23 cellular contexts compared by ENCODE assay signal in the genomic region with DNA sequence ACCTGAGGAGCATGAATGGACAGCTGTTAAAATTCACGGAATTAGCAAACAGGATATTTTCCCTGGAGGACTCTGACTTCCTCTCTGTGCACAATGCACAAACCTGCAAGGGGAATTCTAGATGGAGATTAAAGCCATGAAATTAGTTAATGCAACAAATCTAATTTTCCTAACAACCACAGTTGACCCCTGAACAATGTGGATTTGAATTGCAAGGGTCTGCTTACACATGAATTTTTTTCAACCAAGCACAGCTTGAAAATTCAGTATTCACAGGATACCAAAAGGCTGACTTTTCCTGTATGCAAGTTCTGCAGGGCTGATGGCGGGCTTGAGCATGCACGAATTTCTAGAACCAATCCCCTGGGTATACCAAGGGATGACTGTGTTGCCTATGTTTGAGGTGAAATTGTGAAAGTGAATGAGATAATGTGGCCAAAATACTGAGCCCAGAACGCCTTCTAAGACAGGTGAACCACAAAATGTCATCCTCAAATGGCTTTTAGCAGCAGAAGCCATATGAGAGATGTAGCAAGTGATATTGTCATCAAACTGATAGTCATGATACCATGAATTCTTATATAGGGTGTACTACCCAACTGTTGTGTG. TPM values are rescaled to one million over a fixed set of nuclear protein-coding genes. Genes with fewer than 3 reads are reported as not detected.
DNase-seq lines count a peak whose midpoint lies in the region; ATAC-seq, FAIRE-seq and TF ChIP-seq lines count a peak whose summit lies in the region.
"Had no signal": no experiment of that assay in that cellular context is flagged by ENCODE, and none has a peak within 500 bp of the region (broad histone marks: within the 10 kb centered on the region; RNA-seq: fewer than 3 reads in every experiment).

No MANE protein-coding gene starts in this region.

- H3K18ac ChIP-seq in mesenchymal stem cell (ENCODE audit: low read depth in 1 of 2, low read length in 2 of 2), result no peak overlapping the region

- TF ChIP-seq RAD21 in GM12878 (IDR thresholded peaks at IDR 0.05; ENCODE audit: insufficient read depth, low read depth, low read length), result no peak

- TF ChIP-seq POLR2A in GM12878 (IDR thresholded peaks at IDR 0.05; ENCODE audit: low read depth, low read length), result no peak

- H3K36me3 ChIP-seq in GM12878 (ENCODE audit: control insufficient read depth in 2 of 2, insufficient read depth in 2 of 2, low read length in 1 of 2), result no peaks in the 10 kb centered on the region
- peaks cover 0 to 14% of the 10 kb centered on the region in 2 experiments for H3K36me3 ChIP-seq in mesenchymal stem cell (ENCODE audit: control insufficient read depth in 1 of 2, insufficient read depth in 2 of 2, low read depth in 1 of 2, low read length in 2 of 2)
- H3K36me3 ChIP-seq: Peyer's patch had no signal

- H2BK5ac ChIP-seq in mesenchymal stem cell (ENCODE audit: low read depth, low read length, poor library complexity, severe bottlenecking), result no peak overlapping the region

- H2BK15ac ChIP-seq in mesenchymal stem cell (ENCODE audit: low read depth, poor library complexity, severe bottlenecking), result no peak overlapping the region

- H3K9me3 ChIP-seq in GM12878 (replicated peaks; ENCODE audit: control insufficient read depth, insufficient read depth, low read length), result no peaks in the 10 kb centered on the region
- H3K9me3 ChIP-seq in mesenchymal stem cell (ENCODE audit: control insufficient read depth, low read length), result no peaks in the 10 kb centered on the region
- H3K9me3 ChIP-seq: Peyer's patch had no signal

- H4K20me1 ChIP-seq in GM12878 (ENCODE audit: control insufficient read depth, insufficient read depth), result no peaks in the 10 kb centered on the region

- TF ChIP-seq CTCF in GM12865 (IDR thresholded peaks at IDR 0.05; ENCODE audit: insufficient read depth, low read depth, low read length, missing control alignments), result no peak
- TF ChIP-seq CTCF in GM12878 (IDR thresholded peaks at IDR 0.05 in 2 of 3, conservative IDR thresholded peaks at IDR 0.05 in 1 of 3; ENCODE audit: control insufficient read depth in 2 of 3, extremely low read depth in 1 of 3, insufficient read depth in 1 of 3, low read depth in 3 of 3, low read length in 3 of 3), result no peak

- no peak overlapping the region for H3K4ac ChIP-seq in mesenchymal stem cell (ENCODE audit: low read depth in 1 of 2, low read length in 2 of 2)

- H3K23ac ChIP-seq in mesenchymal stem cell (ENCODE audit: low read length in 2 of 2), result no peak overlapping the region

- no peaks in the 10 kb centered on the region for H3K9me3 Mint-ChIP-seq in activated CD4-positive, alpha-beta memory T cell treated with anti-CD3 and anti-CD28 coated beads for 36 hours

- H3K9ac ChIP-seq in GM12878 (ENCODE audit: control insufficient read depth, insufficient read depth, low read length) (no peak overlapping the region), mesenchymal stem cell (ENCODE audit: low read length) (no peak overlapping the region)

- no peak overlapping the region for H2BK12ac ChIP-seq in mesenchymal stem cell (ENCODE audit: low read length in 2 of 2)

- H2BK120ac ChIP-seq in mesenchymal stem cell (ENCODE audit: low read depth, low read length), result no peak overlapping the region

- no peak overlapping the region for H4K8ac ChIP-seq in mesenchymal stem cell (ENCODE audit: low read length)

- FAIRE-seq in GM12878 (lab: Jason Lieb, UNC), result no peak
- FAIRE-seq: HTR-8/SVneo, K562 had no signal

- CTCF ChIA-PET in GM12878 (lab: Yijun Ruan, JAX), result no interaction called here
- CTCF ChIA-PET in activated CD4-positive, alpha-beta memory T cell treated with anti-CD3 and anti-CD28 coated beads for 36 hours (lab: Charles Lee), result no interaction called here

- POLR2A ChIA-PET in GM12878 (lab: Charles Lee), result no interaction called here
- POLR2A ChIA-PET in activated CD4-positive, alpha-beta memory T cell treated with anti-CD3 and anti-CD28 coated beads for 36 hours (lab: Charles Lee), result no interaction called here

- no peaks in the 10 kb centered on the region for H3K4me1 Mint-ChIP-seq in activated CD4-positive, alpha-beta memory T cell treated with anti-CD3 and anti-CD28 coated beads for 36 hours (ENCODE audit: low read depth)

- ATAC-seq in GM19025 (IDR thresholded peaks at IDR 0.05; ENCODE audit: low read depth, unreplicated experiment), result peak; percentile 54
- peak; percentile 47 for ATAC-seq in GM12878
- no peak for ATAC-seq in GM19351 (IDR thresholded peaks at IDR 0.05; ENCODE audit: unreplicated experiment)
- ATAC-seq: K562 had no signal

- H3K27me3 ChIP-seq in GM12878 (replicated peaks in 1 of 2; ENCODE audit: control insufficient read depth in 2 of 2, insufficient read depth in 2 of 2, low read length in 1 of 2) (no peaks in the 10 kb centered on the region; a peak in 1 of 4 replicates), mesenchymal stem cell (ENCODE audit: control insufficient read depth in 1 of 2, insufficient read depth in 1 of 2, low read length in 2 of 2) (no peaks in the 10 kb centered on the region)
- H3K27me3 ChIP-seq: Peyer's patch had no signal

- BruUV-seq in GM12878 (replicated peaks; lab: Mats Ljungman, UMichigan), result no TSS peak

- H3K79me1 ChIP-seq in mesenchymal stem cell (replicated peaks; ENCODE audit: low read length, poor library complexity, severe bottlenecking), result no peaks in the 10 kb centered on the region

- H3K27ac ChIP-seq in GM12878 (ENCODE audit: control insufficient read depth, insufficient read depth) (no peak overlapping the region), mesenchymal stem cell (ENCODE audit: low read length, poor library complexity, severe bottlenecking) (peak overlapping the region; percentile 13)
- H3K27ac ChIP-seq: Peyer's patch, SK-N-MC had no signal

- in situ Hi-C loops in GM12878 (cut with MboI), result no loop called here

- no peaks in the 10 kb centered on the region for H3K36me3 Mint-ChIP-seq in activated CD4-positive, alpha-beta memory T cell treated with anti-CD3 and anti-CD28 coated beads for 36 hours

- 3% methylated on average over 4 of the region's 4 CpGs for WGBS in GM12878 (ENCODE audit: insufficient coverage, insufficient replicate concordance, low lambda C conversion rate, missing lambda C conversion rate)
- 87% methylated on average over 4 of the region's 4 CpGs for WGBS in mesenchymal stem cell

- no peak overlapping the region for H3K27ac Mint-ChIP-seq in activated CD4-positive, alpha-beta memory T cell treated with anti-CD3 and anti-CD28 coated beads for 36 hours

- H3K14ac ChIP-seq in mesenchymal stem cell (ENCODE audit: low read length in 2 of 2), result no peak overlapping the region

- no peaks in the 10 kb centered on the region for H3K79me2 ChIP-seq in GM12878 (ENCODE audit: control insufficient read depth, insufficient read depth, low read length)

- H3K4me1 ChIP-seq in GM12878 (ENCODE audit: control insufficient read depth, insufficient read depth, low read length) (no peaks in the 10 kb centered on the region), mesenchymal stem cell (ENCODE audit: control insufficient read depth, insufficient read depth, low read depth, low read length) (peaks cover 3% of the 10 kb centered on the region)
- H3K4me1 ChIP-seq: Peyer's patch had no signal

- SMC1A ChIA-PET in GM12878 (lab: Charles Lee; ENCODE audit: uncharacterized antibody, unreplicated experiment), result no interaction called here

- no peak overlapping the region for H3K4me2 ChIP-seq in GM12878 (ENCODE audit: control insufficient read depth, insufficient read depth)
- H3K4me2 ChIP-seq in mesenchymal stem cell (ENCODE audit: low read length, poor library complexity, severe bottlenecking), result no peak overlapping the region

- H3K27me3 Mint-ChIP-seq in activated CD4-positive, alpha-beta memory T cell treated with anti-CD3 and anti-CD28 coated beads for 36 hours, result peaks cover 16% of the 10 kb centered on the region

- no peak overlapping the region for H2AK5ac ChIP-seq in mesenchymal stem cell (ENCODE audit: low read length, severe bottlenecking)

- DNase-seq in GM12865 (ENCODE audit: low read depth) (peak; percentile 67), GM12878 (ENCODE audit: low read depth, low spot score) (no peak), mesenchymal stem cell (no peak), NOMO-1 treated with DMSO at 0.1 percent for 48 hours (lab: John Stamatoyannopoulos, UW; ENCODE audit: unreplicated experiment) (no peak)
- DNase-seq in activated CD4-positive, alpha-beta memory T cell treated with anti-CD3 and anti-CD28 coated beads for 36 hours, result no peak
- DNase-seq: Calu3, DMS79 treated with DMSO at 0.1 percent for 48 hours, GF-D8, Kasumi-1, NCI-H1092 treated with DMSO at 0.1 percent for 48 hours, NCI-H1436, NCI-H187, NCI-H2081 treated with DMSO at 0.1 percent for 48 hours, NCI-H446, NCI-H524 treated with DMSO at 0.1 percent for 48 hours, NCI-H82, Peyer's patch, SHP77 treated with DMSO at 0.1 percent for 48 hours had no signal

- no peak for TF ChIP-seq EP300 in GM12878 (IDR thresholded peaks at IDR 0.05; ENCODE audit: borderline replicate concordance in 1 of 2, control insufficient read depth in 1 of 2, low read depth in 2 of 2, low read length in 2 of 2)

- H3K4me3 Mint-ChIP-seq in activated CD4-positive, alpha-beta memory T cell treated with anti-CD3 and anti-CD28 coated beads for 36 hours, result no peak overlapping the region

- H3K4me3 ChIP-seq in GM12865 (ENCODE audit: low read depth, low read length) (no peak overlapping the region), GM12878 (no peak overlapping the region), mesenchymal stem cell (ENCODE audit: insufficient read depth in 1 of 2, low read depth in 1 of 2, low read length in 2 of 2) (no peak overlapping the region)
- H3K4me3 ChIP-seq: K562, Peyer's patch, SK-N-MC had no signal

- no peak overlapping the region for H4K91ac ChIP-seq in mesenchymal stem cell (ENCODE audit: low read length)

- no peak overlapping the region for H2AFZ ChIP-seq in GM12878 (ENCODE audit: control insufficient read depth, low read depth, low read length)
- no peak overlapping the region for H2AFZ ChIP-seq in mesenchymal stem cell (ENCODE audit: low read depth, low read length)

- intact Hi-C loops in GM12878 (cut with micrococcal nuclease; ENCODE audit: unreplicated experiment), result no loop called here
- intact Hi-C loops in activated CD4-positive, alpha-beta memory T cell treated with anti-CD3 and anti-CD28 coated beads for 36 hours (cut with micrococcal nuclease), result no loop called here

- RAD21 ChIA-PET in GM12878 (lab: Charles Lee; ENCODE audit: unreplicated experiment), result no interaction called here

RNA-seq across cellular contexts. Expression of gene COL8A1, which starts 52.5 kb away (rescaled TPM):
- 0.15 TPM in 1 of 2 replicates, not detected in the other for total RNA-seq in GM12878 (2013; cell fraction: nucleolus; rRNA removed)
- 0.11 and 0.73 TPM in 2 replicates for total RNA-seq in GM12878 (2014; rRNA removed)
- total RNA-seq in GM12878 (2014; rRNA removed; fragmentation: Illumina TruSeq; extraction: Trizol), result 0.14 TPM in 1 of 2 replicates, not detected in the other
- total RNA-seq in GM12878 (2021), result 0.10 and 0.13 TPM in 2 replicates
- not detected for polyA plus RNA-seq in GM12878 (2011; ENCODE audit: low read depth)
- not detected in 2 replicates for polyA plus RNA-seq in GM12878 (2011; rRNA removed)
- 0.01 and 0.03 TPM in 2 replicates for polyA plus RNA-seq in GM12878 (2011; cell fraction: cytosol; rRNA removed)
- 0.03 TPM in 1 of 2 replicates, not detected in the other for polyA plus RNA-seq in GM12878 (2011; cell fraction: nucleus; rRNA removed)
- polyA plus RNA-seq in GM12878 (2012), result not detected in 2 replicates
- polyA plus RNA-seq in GM12878 (2014; fragmentation: Illumina TruSeq; extraction: Trizol), result 0.05 and 0.09 TPM in 2 replicates
- polyA plus RNA-seq in GM12878 (2014; fragmentation: Nextera tagmentation; extraction: Ambion mirVana), result not detected
- 0.01 TPM in 1 of 2 replicates, not detected in the other for polyA plus RNA-seq in GM12878 (2014; rRNA removed)
- under 1 TPM; 0.04 to 0.19 TPM for polyA plus RNA-seq in GM12878 (2016; fragmentation: Nextera tagmentation; extraction: Ambion mirVana)
- polyA minus RNA-seq in GM12878 (2011; rRNA and poly(A)+ RNA removed), result 0.05 TPM in 1 of 2 replicates, not detected in the other
- polyA minus RNA-seq in GM12878 (2011; cell fraction: cytosol; rRNA and poly(A)+ RNA removed), result not detected in 2 replicates
- polyA minus RNA-seq in GM12878 (2011; cell fraction: nucleus; rRNA and poly(A)+ RNA removed), result 0.19 and 0.24 TPM in 2 replicates
- polyA plus RNA-seq in mesenchymal stem cell (2013, experiment 1 of 2), result 115 TPM
- polyA plus RNA-seq in mesenchymal stem cell (2013, experiment 2 of 2), result 112 TPM
- total RNA-seq in activated CD4-positive, alpha-beta memory T cell treated with anti-CD3 and anti-CD28 coated beads for 36 hours, result not detected
- polyA plus RNA-seq: K562 had no signal
